ENCODE assay signal across 16 cellular contexts in genomic region chr18:56402872-56403516, GRCh38.
DNase-seq lines count a peak whose midpoint lies in the region; ATAC-seq, FAIRE-seq and TF ChIP-seq lines count a peak whose summit lies in the region.
"Had no signal": no experiment of that assay in that cellular context is flagged by ENCODE, and none has a peak within 500 bp of the region (broad histone marks: within the 10 kb centered on the region; RNA-seq: fewer than 3 reads in every experiment).

No MANE protein-coding gene starts in this region.

- no peak for TF ChIP-seq POLR2A in erythroblast (IDR thresholded peaks at IDR 0.05; ENCODE audit: low read length)

- H3K9me3 Mint-ChIP-seq in activated CD4-positive, alpha-beta T cell treated with anti-CD3 and anti-CD28 coated beads, Interleukin-2, amount 10 ng/mL, durations not matched to agents 24 days and 14 days = no peaks in the 10 kb centered on the region
- H3K9me3 Mint-ChIP-seq: neural progenitor cell had no signal

- H3K4me3 ChIP-seq in MG63 (no peak overlapping the region), bronchial epithelial cell (ENCODE audit: low read depth, low read length) (no peak overlapping the region)
- H3K4me3 ChIP-seq: BLaER1 treated with 17β-estradiol and CSF1 and Interleukin-3, amounts not matched to agents 10 nM and 100 nM; neural progenitor cell had no signal

- DNase-seq in ACHN = peak; percentile 11
- peak; percentile 67 for DNase-seq in MG63
- DNase-seq in bronchial epithelial cell (ENCODE audit: low read depth) = peak; percentile 90
- peak; percentile 58 for DNase-seq in kidney glomerular epithelial cell (lab: John Stamatoyannopoulos, UW)
- DNase-seq in activated CD4-positive, alpha-beta T cell treated with anti-CD3 and anti-CD28 coated beads, Interleukin-2, amount 10 ng/mL, durations not matched to agents 24 days and 14 days = no peak
- no peak for DNase-seq in erythroblast (lab: John Stamatoyannopoulos, UW)
- DNase-seq in NCI-H345 treated with DMSO at 0.1 percent for 48 hours (lab: John Stamatoyannopoulos, UW; ENCODE audit: unreplicated experiment) = no peak
- DNase-seq: activated CD4-positive, alpha-beta T cell treated with anti-CD3 and anti-CD28 coated beads, Interleukin-2, amount 50 U/mL, for 48 hours; hippocampal formation; NCI-H1417 treated with DMSO at 0.1 percent for 48 hours; RPMI8226 had no signal

- H3K9me3 ChIP-seq in MG63 = no peaks in the 10 kb centered on the region

- in situ Hi-C loops in ACHN (cut with HindIII; ENCODE audit: low pct_ligation_motif_present, low pct_unique_long_range_greater_than_20kb, low sequenced_read_pairs) = no loop called here

- no peak overlapping the region for H3K27ac Mint-ChIP-seq in activated CD4-positive, alpha-beta T cell treated with anti-CD3 and anti-CD28 coated beads, Interleukin-2, amount 10 ng/mL, durations not matched to agents 24 days and 14 days
- H3K27ac Mint-ChIP-seq: neural progenitor cell had no signal

- H3K27me3 ChIP-seq in MG63 (no peaks in the 10 kb centered on the region), bronchial epithelial cell (ENCODE audit: control insufficient read depth, insufficient read depth, low read length) (no peaks in the 10 kb centered on the region)
- H3K27me3 ChIP-seq: BLaER1 treated with 17β-estradiol and CSF1 and Interleukin-3, amounts not matched to agents 10 nM and 100 nM; neural progenitor cell had no signal

- no peaks in the 10 kb centered on the region for H3K4me1 Mint-ChIP-seq in activated CD4-positive, alpha-beta T cell treated with anti-CD3 and anti-CD28 coated beads, Interleukin-2, amount 10 ng/mL, durations not matched to agents 24 days and 14 days
- H3K4me1 Mint-ChIP-seq: brain had no signal

- intact Hi-C loops in activated CD4-positive, alpha-beta T cell treated with anti-CD3 and anti-CD28 coated beads, Interleukin-2, amount 10 ng/mL, durations not matched to agents 24 days and 14 days (cut with micrococcal nuclease) = no loop called here

- H3K27me3 Mint-ChIP-seq in activated CD4-positive, alpha-beta T cell treated with anti-CD3 and anti-CD28 coated beads, Interleukin-2, amount 10 ng/mL, durations not matched to agents 24 days and 14 days = no peaks in the 10 kb centered on the region

- TF ChIP-seq CTCF in bronchial epithelial cell (IDR thresholded peaks at IDR 0.05; ENCODE audit: insufficient read depth, low read length, severe bottlenecking) = no peak

- no peak for FAIRE-seq in bronchial epithelial cell (lab: Jason Lieb, UNC)
- FAIRE-seq: GM12892 had no signal

- ATAC-seq in HG03139 (IDR thresholded peaks at IDR 0.05; ENCODE audit: unreplicated experiment) = no peak

- H3K36me3 ChIP-seq in MG63 (no peaks in the 10 kb centered on the region), bronchial epithelial cell (ENCODE audit: control insufficient read depth, insufficient read depth, low read length) (no peaks in the 10 kb centered on the region)
- H3K36me3 ChIP-seq: BLaER1 treated with 17β-estradiol and CSF1 and Interleukin-3, amounts not matched to agents 10 nM and 100 nM; neural progenitor cell had no signal

- H3K4me3 Mint-ChIP-seq in activated CD4-positive, alpha-beta T cell treated with anti-CD3 and anti-CD28 coated beads, Interleukin-2, amount 10 ng/mL, durations not matched to agents 24 days and 14 days = no peak overlapping the region
- H3K4me3 Mint-ChIP-seq: brain, neural progenitor cell had no signal

- H3K36me3 Mint-ChIP-seq in activated CD4-positive, alpha-beta T cell treated with anti-CD3 and anti-CD28 coated beads, Interleukin-2, amount 10 ng/mL, durations not matched to agents 24 days and 14 days (ENCODE audit: low read depth) = no peaks in the 10 kb centered on the region
- H3K36me3 Mint-ChIP-seq: brain, neural progenitor cell had no signal

Comparison
In these comparisons a context has a peak if more than half of its experiments do, and no peak if none do; other contexts are left out.
1. DNase-seq: peak in ACHN (single experiment), MG63 (single experiment), bronchial epithelial cell (single experiment) and kidney glomerular epithelial cell (single experiment); none in activated CD4-positive, alpha-beta T cell treated with anti-CD3 and anti-CD28 coated beads, Interleukin-2, amount 10 ng/mL, durations not matched to agents 24 days and 14 days (single experiment), erythroblast (0 of 2) and NCI-H345 treated with DMSO at 0.1 percent for 48 hours (single experiment).